In genomic region chr7:119826547-119826946, GRCh38 we compare ENCODE assay signal across 25 cellular contexts.
A peak's percentile ranks its signal among the peaks of the same experiment; 100 is the strongest.
DNase-seq lines count a peak whose midpoint lies in the region; ATAC-seq, FAIRE-seq and TF ChIP-seq lines count a peak whose summit lies in the region.
"Had no signal": no experiment of that assay in that cellular context is flagged by ENCODE, and none has a peak within 500 bp of the region (broad histone marks: within the 10 kb centered on the region; RNA-seq: fewer than 3 reads in every experiment).

No MANE protein-coding gene starts in this region.

- H4K20me1 ChIP-seq in HepG2 (ENCODE audit: insufficient read depth, low read length) (no peaks in the 10 kb centered on the region), H1 (replicated peaks in 1 of 2; ENCODE audit: control insufficient read depth in 1 of 2, insufficient read depth in 2 of 2, low read length in 2 of 2) (no peaks in the 10 kb centered on the region)
- H4K20me1 ChIP-seq: BLaER1 had no signal

- WGBS in HepG2 (ENCODE audit: low lambda C conversion rate), result 56% methylated on average over 1 of the region's 1 CpG
- whole genome bisulfite sequencing in right lobe of liver (ENCODE audit: insufficient coverage, low coverage, low lambda C conversion rate, missing lambda C conversion rate), result 65% methylated on average over 1 of the region's 1 CpG
- 97% methylated on average over 1 of the region's 1 CpG; no CpG with 5 or more reads in 1 of the 2 experiments for WGBS in H1 (ENCODE audit: extremely low coverage in 1 of 2, insufficient coverage in 1 of 2, insufficient read length in 1 of 2, insufficient replicate concordance in 2 of 2, low coverage in 1 of 2, low lambda C conversion rate in 2 of 2, missing lambda C conversion rate in 1 of 2), 2 experiments

- no peak overlapping the region for H3K18ac ChIP-seq in H1 (ENCODE audit: extremely low read depth, low read length)

- H2BK5ac ChIP-seq in H1 (ENCODE audit: low read depth, low read length), result no peak overlapping the region

- intact Hi-C loops in HepG2 (cut with micrococcal nuclease; ENCODE audit: unreplicated experiment), result no loop called here
- intact Hi-C loops in right lobe of liver (cut with DNase I), result no loop called here

- CTCF ChIA-PET in HepG2 (lab: Yijun Ruan, JAX; ENCODE audit: low intra/inter-chr PET ratio, low total read pairs) (no interaction called here), H1 (lab: Charles Lee; ENCODE audit: partially characterized antibody) (no interaction called here)

- in situ Hi-C loops in HepG2 (cut with HindIII; ENCODE audit: extremely low pct_ligation_motif_present, low pct_unique_long_range_greater_than_20kb) (no loop called here), GM13977 (cut with MboI; ENCODE audit: low pct_unique_long_range_greater_than_20kb, low sequenced_read_pairs, unreplicated experiment) (no loop called here)

- POLR2A ChIA-PET in HepG2 (lab: Yijun Ruan, JAX) (no interaction called here), H1 (lab: Charles Lee; ENCODE audit: partially characterized antibody) (no interaction called here)

- H3K4me2 ChIP-seq in HepG2 (ENCODE audit: low read depth, low read length) (no peak overlapping the region), H1 (ENCODE audit: insufficient read depth in 1 of 2, low read depth in 2 of 2, low read length in 2 of 2) (no peak overlapping the region)
- H3K4me2 ChIP-seq: BLaER1 had no signal

- ATAC-seq in HepG2, result no peak
- ATAC-seq in right lobe of liver, result no peak
- ATAC-seq: GM12878 had no signal

- H3K36me3 ChIP-seq in HepG2 (replicated peaks in 1 of 2; ENCODE audit: control insufficient read depth in 1 of 2, insufficient read depth in 2 of 2, low read length in 2 of 2) (no peaks in the 10 kb centered on the region), right lobe of liver (no peaks in the 10 kb centered on the region), H1 (ENCODE audit: control insufficient read depth in 2 of 4, insufficient read depth in 4 of 4, low read length in 3 of 4) (no peaks in the 10 kb centered on the region)
- H3K36me3 ChIP-seq: BE2C, BLaER1 had no signal

- H3K79me2 ChIP-seq in HepG2 (ENCODE audit: insufficient read depth, low read length) (no peaks in the 10 kb centered on the region), H1 (ENCODE audit: control insufficient read depth in 1 of 2, insufficient read depth in 2 of 2, low read length in 2 of 2) (no peaks in the 10 kb centered on the region)

- H3K9me3 ChIP-seq in HepG2 (ENCODE audit: low read length) (peaks cover 3% of the 10 kb centered on the region; the same call in 1 of the 2 replicates), right lobe of liver (no peaks in the 10 kb centered on the region), H1 (ENCODE audit: insufficient read depth in 2 of 2, low read depth in 1 of 2, low read length in 1 of 2) (no peaks in the 10 kb centered on the region)
- H3K9me3 ChIP-seq: BE2C, BLaER1 had no signal

- no peak overlapping the region for H2BK20ac ChIP-seq in H1 (ENCODE audit: low read length)

- H3K4me3 ChIP-seq in HepG2 (replicated peaks in 1 of 3; ENCODE audit: insufficient read depth in 1 of 3, low read depth in 2 of 3, low read length in 3 of 3) (no peak overlapping the region), right lobe of liver (no peak overlapping the region), H1 (ENCODE audit: extremely low read depth in 1 of 4, insufficient read depth in 2 of 4, low read depth in 3 of 4, low read length in 4 of 4) (no peak overlapping the region)
- H3K4me3 ChIP-seq: BLaER1, GM12878 had no signal

- no peak overlapping the region for H2BK12ac ChIP-seq in H1 (ENCODE audit: low read depth, low read length)

- no peak overlapping the region for H3K56ac ChIP-seq in H1 (replicated peaks; ENCODE audit: insufficient read length, low read depth, low read length)

- H3K23ac ChIP-seq in H1 (ENCODE audit: insufficient read length), result no peak overlapping the region

- H2AFZ ChIP-seq in HepG2 (ENCODE audit: low read length), result no peak overlapping the region
- no peak overlapping the region for H2AFZ ChIP-seq in H1 (ENCODE audit: low read length)

- H3K4me1 ChIP-seq in HepG2 (ENCODE audit: insufficient read depth, low read length), result no peaks in the 10 kb centered on the region
- no peaks in the 10 kb centered on the region for H3K4me1 ChIP-seq in right lobe of liver
- H3K4me1 ChIP-seq in H1 (replicated peaks in 1 of 4; ENCODE audit: control insufficient read depth in 3 of 4, insufficient read depth in 4 of 4, low read length in 3 of 4), result no peaks in the 10 kb centered on the region
- H3K4me1 ChIP-seq: BE2C, BLaER1 had no signal

- no peak for TF ChIP-seq RAD21 in HepG2 (CRISPR knock-in tag; IDR thresholded peaks at IDR 0.05)
- TF ChIP-seq RAD21 in H1 (IDR thresholded peaks at IDR 0.05 in 1 of 2, conservative IDR thresholded peaks at IDR 0.05 in 1 of 2; ENCODE audit: low read depth in 2 of 2, low read length in 2 of 2), result no peak

- TF ChIP-seq EP300 in HepG2 (IDR thresholded peaks at IDR 0.05; ENCODE audit: low read depth in 2 of 2, low read length in 2 of 2) (no peak), HepG2 (CRISPR knock-in tag; IDR thresholded peaks at IDR 0.05; ENCODE audit: borderline replicate concordance) (no peak), H1 (IDR thresholded peaks at IDR 0.05; ENCODE audit: borderline replicate concordance in 1 of 2, low read depth in 2 of 2, low read length in 2 of 2) (no peak)

- H3K14ac ChIP-seq in H1 (ENCODE audit: insufficient read length), result no peak overlapping the region

- no peak overlapping the region for H2AK5ac ChIP-seq in H1 (ENCODE audit: low read depth, low read length)

- no peak overlapping the region for H4K5ac ChIP-seq in H1 (ENCODE audit: insufficient read length, low read depth, low read length)

- TF ChIP-seq CTCF in HepG2 (CRISPR knock-in tag; IDR thresholded peaks at IDR 0.05), result no peak
- no peak for TF ChIP-seq CTCF in right lobe of liver (IDR thresholded peaks at IDR 0.05)
- no peak for TF ChIP-seq CTCF in H1 (IDR thresholded peaks at IDR 0.05; ENCODE audit: control extremely low read depth in 1 of 3, insufficient read depth in 1 of 3, low read depth in 1 of 3, low read length in 3 of 3)
- no peak for TF ChIP-seq CTCF in GM13977 (IDR thresholded peaks at IDR 0.05; ENCODE audit: extremely low read depth, insufficient read depth, missing control alignments)

- H2BK120ac ChIP-seq in H1 (replicated peaks; ENCODE audit: low read depth, low read length), result no peak overlapping the region

- FAIRE-seq in HepG2 (lab: Jason Lieb, UNC) (no peak), RCC 7860 (lab: Jason Lieb, UNC) (peak; percentile 2), H1 (lab: Jason Lieb, UNC) (no peak)
- FAIRE-seq: GM12878, GM12892, GM19239 had no signal

- peaks cover 1% of the 10 kb centered on the region; the same call in 1 of the 2 replicates for H3K23me2 ChIP-seq in H1 (ENCODE audit: low read depth, low read length)

- H4K8ac ChIP-seq in H1 (ENCODE audit: extremely low read depth, insufficient read depth, low read length), result no peak overlapping the region

- no peak for DNase-seq in HepG2 (ENCODE audit: low spot score)
- DNase-seq in right lobe of liver, result no peak
- DNase-seq in RCC 7860 (ENCODE audit: low spot score), result no peak
- no peak for DNase-seq in H1 (ENCODE audit: low read depth in 1 of 2, low spot score in 2 of 2)
- DNase-seq in GM13977 (ENCODE audit: low spot score), result no peak
- DNase-seq in activated CD4-positive, alpha-beta T cell treated with anti-CD3 and anti-CD28 coated beads, Interleukin-2, amount 50 U/mL, for 48 hours, result no peak
- DNase-seq: ACHN; BE2C; C1 segment of cervical spinal cord; CD4-positive, alpha-beta memory T cell; CD4-positive, CD25-positive, alpha-beta regulatory T cell; CD8-positive, alpha-beta memory T cell; COR-L47; DMS 273 treated with DMSO at 0.1 percent for 48 hours; DMS153; DMS53; DMS79; DND-41; EL; GDM1 had no signal

- TF ChIP-seq POLR2A in HepG2 (IDR thresholded peaks at IDR 0.05; ENCODE audit: insufficient read depth in 1 of 2, low read depth in 2 of 2, low read length in 2 of 2), result no peak
- no peak for TF ChIP-seq POLR2A in right lobe of liver (IDR thresholded peaks at IDR 0.05)
- no peak for TF ChIP-seq POLR2A in H1 (IDR thresholded peaks at IDR 0.05; ENCODE audit: control extremely low read depth in 1 of 2, low read depth in 2 of 2, low read length in 2 of 2)

- no TSS peak for BruUV-seq in HepG2 (replicated peaks; lab: Mats Ljungman, UMichigan)

- H3K9ac ChIP-seq in HepG2 (ENCODE audit: insufficient read depth, low read depth, low read length) (no peak overlapping the region), H1 (replicated peaks in 1 of 4; ENCODE audit: extremely low read depth in 1 of 4, low read depth in 3 of 4, low read length in 3 of 4) (no peak overlapping the region)
- H3K9ac ChIP-seq: BLaER1 had no signal

- no peak overlapping the region for H2BK15ac ChIP-seq in H1 (ENCODE audit: low read length)

- no peak overlapping the region for H3K4ac ChIP-seq in H1 (replicated peaks; ENCODE audit: insufficient read length, low read depth, low read length)

- H3K27ac ChIP-seq in HepG2 (ENCODE audit: extremely low read length, insufficient read depth, low read length) (no peak overlapping the region), right lobe of liver (no peak overlapping the region), H1 (ENCODE audit: low read depth, low read length) (no peak overlapping the region)
- H3K27ac ChIP-seq: 22Rv1, BLaER1 had no signal

- no peaks in the 10 kb centered on the region for H3K79me1 ChIP-seq in H1 (ENCODE audit: low read depth, low read length)

- no peak overlapping the region for H4K91ac ChIP-seq in H1 (replicated peaks; ENCODE audit: insufficient read length, low read length)

- H3K27me3 ChIP-seq in HepG2 (ENCODE audit: control insufficient read depth in 1 of 2, insufficient read depth in 2 of 2, low read length in 2 of 2), result no peaks in the 10 kb centered on the region
- H3K27me3 ChIP-seq in right lobe of liver, result no peaks in the 10 kb centered on the region
- H3K27me3 ChIP-seq in H1 (replicated peaks in 1 of 4; ENCODE audit: control insufficient read depth in 3 of 4, extremely low read depth in 1 of 4, insufficient read depth in 3 of 4, low read length in 3 of 4), result no peaks in the 10 kb centered on the region
- H3K27me3 ChIP-seq: BE2C, BLaER1 had no signal

TF ChIP-seq in HepG2, 621 proteins besides CTCF, POLR2A, EP300 and RAD21:
- TF ChIP-seq CEBPB (IDR thresholded peaks at IDR 0.05; ENCODE audit: borderline replicate concordance, low read depth, low read length) (peak; percentile 43; the same call in 1 of the 2 replicates), ETV6 (CRISPR knock-in tag; conservative IDR thresholded peaks at IDR 0.05) (no peak)
TF ChIP-seq in HepG2: peak in this region for 1.

TF ChIP-seq in H1, 55 proteins besides CTCF, POLR2A, EP300 and RAD21:
- TF ChIP-seq CEBPB (IDR thresholded peaks at IDR 0.05; ENCODE audit: low read depth, low read length), result peak; percentile 42; the same call in 1 of the 2 replicates
- TF ChIP-seq E2F6 (IDR thresholded peaks at IDR 0.05), result no peak

Comparison
In these comparisons a context has a peak if more than half of its experiments do, and no peak if none do; other contexts are left out.
1. Of the 41 proteins assayed by ChIP-seq in both HepG2 and H1: peak only in HepG2: none; only in H1: none; in both: CEBPB; in neither: 40.